In genomic region chr11:133834399-133835257, GRCh38 we compare ENCODE assay signal across 16 cellular contexts. TPM values are rescaled to one million over a fixed set of nuclear protein-coding genes. Genes with fewer than 3 reads are reported as not detected.
DNase-seq lines count a peak whose midpoint lies in the region; ATAC-seq, FAIRE-seq and TF ChIP-seq lines count a peak whose summit lies in the region.
"Had no signal": no experiment of that assay in that cellular context is flagged by ENCODE, and none has a peak within 500 bp of the region (broad histone marks: within the 10 kb centered on the region; RNA-seq: fewer than 3 reads in every experiment).

No MANE protein-coding gene starts in this region.

- intact Hi-C loops in endothelial cell of umbilical vein (cut with micrococcal nuclease), result loop anchor here (1.0 to 10.0 kb wide), 3 partner anchors 751 to 1780 kb away; no protein-coding TSS in a partner anchor

- H3K9me1 ChIP-seq in endothelial cell of umbilical vein (replicated peaks; ENCODE audit: control insufficient read depth, extremely low read depth, insufficient read depth, low read length), result no peaks in the 10 kb centered on the region

- no peak overlapping the region for H3K9ac ChIP-seq in endothelial cell of umbilical vein (replicated peaks; ENCODE audit: extremely low read depth, insufficient read depth, low read length)

- no peaks in the 10 kb centered on the region for H3K79me2 ChIP-seq in endothelial cell of umbilical vein (ENCODE audit: control insufficient read depth, insufficient read depth, low read length)

- no peak overlapping the region for H3K4me2 ChIP-seq in endothelial cell of umbilical vein (ENCODE audit: insufficient read depth, low read length)

- dilution Hi-C loops in endothelial cell of umbilical vein (cut with MboI; ENCODE audit: extremely low pct_ligation_motif_present, low sequenced_read_pairs), result no loop called here

- H3K4me3 ChIP-seq in endothelial cell of umbilical vein (replicated peaks in 1 of 3; ENCODE audit: insufficient read depth in 1 of 3, low read depth in 1 of 3, low read length in 3 of 3), result no peak overlapping the region
- H3K4me3 ChIP-seq: SJCRH30 had no signal

- DNase-seq in endothelial cell of umbilical vein (ENCODE audit: low read depth, low spot score) (peak; percentile 2), activated gamma-delta T cell treated with Interleukin-2 at 50 U/mL for 16 hours (no peak), NCI-H2029 treated with DMSO at 0.1 percent for 48 hours (lab: John Stamatoyannopoulos, UW) (no peak), NCI-H1092 (lab: John Stamatoyannopoulos, UW) (no peak)
- DNase-seq: activated CD4-positive, CD25-positive, alpha-beta regulatory T cell treated with anti-CD3 and anti-CD28 coated beads, Interleukin-2, amount 50 U/mL, for 72 hours had no signal

- no peaks in the 10 kb centered on the region for H3K36me3 ChIP-seq in endothelial cell of umbilical vein (ENCODE audit: control insufficient read depth in 2 of 2, extremely low read depth in 1 of 2, insufficient read depth in 2 of 2, low read length in 2 of 2)
- H3K36me3 ChIP-seq: SJCRH30 had no signal

- FAIRE-seq in endothelial cell of umbilical vein (lab: Jason Lieb, UNC), result no peak

- CTCF ChIA-PET in endothelial cell of umbilical vein (lab: Charles Lee), result interaction anchor here (1.1 to 4.6 kb wide), 6 partner anchors 700 to 761 kb away, joined by 6 to 66 read pairs (median 8); no protein-coding TSS in a partner anchor

- H3K27me3 ChIP-seq in endothelial cell of umbilical vein (ENCODE audit: control insufficient read depth in 2 of 2, insufficient read depth in 2 of 2, low read length in 2 of 2), result no peaks in the 10 kb centered on the region
- H3K27me3 ChIP-seq: SJCRH30 had no signal

- no peaks in the 10 kb centered on the region for H4K20me1 ChIP-seq in endothelial cell of umbilical vein (replicated peaks; ENCODE audit: control insufficient read depth, extremely low read depth, insufficient read depth, low read length)

- no peak for TF ChIP-seq CTCF in endothelial cell of umbilical vein (IDR thresholded peaks at IDR 0.05; ENCODE audit: extremely low read depth in 1 of 2, insufficient read depth in 1 of 2, low read depth in 1 of 2, low read length in 2 of 2)

- POLR2A ChIA-PET in endothelial cell of umbilical vein (lab: Charles Lee), result no interaction called here

- TF ChIP-seq POLR2A in endothelial cell of umbilical vein (IDR thresholded peaks at IDR 0.05; ENCODE audit: low read depth, low read length), result no peak

- no peaks in the 10 kb centered on the region for H3K4me1 ChIP-seq in endothelial cell of umbilical vein (ENCODE audit: control insufficient read depth, extremely low read depth, insufficient read depth, low read length)
- H3K4me1 ChIP-seq: SJCRH30 had no signal

- H3K9me3 ChIP-seq in endothelial cell of umbilical vein (replicated peaks; ENCODE audit: control insufficient read depth, insufficient read depth, low read length), result no peaks in the 10 kb centered on the region
- H3K9me3 ChIP-seq: SJCRH30 had no signal

- no TSS peak for BruUV-seq in endothelial cell of umbilical vein (replicated peaks; lab: Mats Ljungman, UMichigan)

- no peak overlapping the region for H2AFZ ChIP-seq in endothelial cell of umbilical vein (ENCODE audit: low read depth, low read length)

- ATAC-seq in GM18519 (IDR thresholded peaks at IDR 0.05; ENCODE audit: low FRiP score, unreplicated experiment) (peak; percentile 14), GM21367 (IDR thresholded peaks at IDR 0.05; ENCODE audit: unreplicated experiment) (peak; percentile 13), HG03103 (IDR thresholded peaks at IDR 0.05; ENCODE audit: low read depth, unreplicated experiment) (peak; percentile 25), GM21447 (IDR thresholded peaks at IDR 0.05; ENCODE audit: unreplicated experiment) (no peak)

- H3K27ac ChIP-seq in endothelial cell of umbilical vein (ENCODE audit: insufficient read depth, low read depth, low read length), result no peak overlapping the region
- H3K27ac ChIP-seq: SJCRH30 had no signal

TF ChIP-seq in endothelial cell of umbilical vein, 7 proteins besides CTCF, POLR2A, EP300 and RAD21:
- TF ChIP-seq MYC (IDR thresholded peaks at IDR 0.05; ENCODE audit: low read depth, low read length) (no peak), MAX (IDR thresholded peaks at IDR 0.05; ENCODE audit: insufficient read depth, insufficient read length) (no peak), JUN (IDR thresholded peaks at IDR 0.05; ENCODE audit: borderline replicate concordance, insufficient read depth, insufficient read length, low read depth) (no peak), EZH2 (IDR thresholded peaks at IDR 0.05; ENCODE audit: borderline replicate concordance, low read depth, low read length, severe bottlenecking) (no peak), GATA2 (IDR thresholded peaks at IDR 0.05; ENCODE audit: insufficient read depth, insufficient read length, low read depth, low read length) (no peak), FOS (IDR thresholded peaks at IDR 0.05; ENCODE audit: borderline replicate concordance, insufficient read depth, low read length) (no peak), POLR2AphosphoS5 (IDR thresholded peaks at IDR 0.05; ENCODE audit: insufficient read depth, low read depth, low read length) (no peak)

RNA-seq across cellular contexts. Expression of gene SPATA19, which starts 10.7 kb away (rescaled TPM):
- total RNA-seq in endothelial cell of umbilical vein, result not detected in 2 replicates
- not detected in 2 replicates for polyA plus RNA-seq in endothelial cell of umbilical vein
- polyA plus RNA-seq in endothelial cell of umbilical vein (2011; cell fraction: cytosol; rRNA removed), result not detected in 2 replicates
- not detected in 2 replicates for polyA plus RNA-seq in endothelial cell of umbilical vein (2011; cell fraction: nucleus; rRNA removed)
- not detected in 2 replicates for polyA plus RNA-seq in endothelial cell of umbilical vein (2012)
- not detected in 2 replicates for polyA minus RNA-seq in endothelial cell of umbilical vein
- not detected for polyA minus RNA-seq in endothelial cell of umbilical vein (2011; cell fraction: cytosol; rRNA and poly(A)+ RNA removed)
- not detected in 2 replicates for polyA minus RNA-seq in endothelial cell of umbilical vein (2011; cell fraction: nucleus; rRNA and poly(A)+ RNA removed)
- total RNA-seq: activated naive CD4-positive, alpha-beta T cell treated with anti-CD3 and anti-CD28 coated beads for 36 hours; CD4-positive, alpha-beta memory T cell; HFFc6; LHCN-M2; NCI-H460; renal cortical epithelial cell; SJCRH30 had no signal
- polyA plus RNA-seq: CD4-positive, alpha-beta memory T cell had no signal
